ENCODE assay signal across 8 cellular contexts in genomic region chr11:47409440-47410403, GRCh38. TPM values are rescaled to one million over a fixed set of nuclear protein-coding genes. Genes with fewer than 3 reads are reported as not detected.
DNase-seq lines count a peak whose midpoint lies in the region; ATAC-seq and TF ChIP-seq lines count a peak whose summit lies in the region.

No MANE protein-coding gene starts in this region.

- H3K4me3 ChIP-seq in MM.1S (ENCODE audit: low read length) = no peak overlapping the region
- H3K4me3 ChIP-seq in effector memory CD4-positive, alpha-beta T cell (ENCODE audit: insufficient read depth, low read depth, low read length, poor library complexity, severe bottlenecking) = no peak overlapping the region
- peak overlapping the region in 1 of 2 donors; percentile 79 for H3K4me3 ChIP-seq in neuronal stem cell (ENCODE audit: low read length in 2 of 2)

- H3K36me3 Mint-ChIP-seq in CD14-positive monocyte = peaks cover 10 to 13% of the 10 kb centered on the region in 2 donors

- H4K20me1 ChIP-seq in MM.1S (ENCODE audit: insufficient read depth, low read length) = no peaks in the 10 kb centered on the region

- peak overlapping the region; percentile 96; the same call in 1 of the 2 replicates for H3K4me2 ChIP-seq in MM.1S (ENCODE audit: low read depth, low read length)
- H3K4me2 ChIP-seq in neuronal stem cell (ENCODE audit: insufficient read depth, low read length, poor library complexity, severe bottlenecking) = no peak overlapping the region

- H4K8ac ChIP-seq in neuronal stem cell (ENCODE audit: low read depth, low read length) = no peak overlapping the region

- H3K36me3 ChIP-seq in MM.1S (replicated peaks; ENCODE audit: insufficient read depth, low read length) (no peaks in the 10 kb centered on the region), neuronal stem cell (replicated peaks in 1 of 2; ENCODE audit: control insufficient read depth in 2 of 2, insufficient read depth in 2 of 2, low read length in 2 of 2) (peaks cover 10 to 27% of the 10 kb centered on the region in 2 donors)
- H3K36me3 ChIP-seq in effector memory CD4-positive, alpha-beta T cell (ENCODE audit: control insufficient read depth, insufficient read depth, low read length) = peaks cover 15% of the 10 kb centered on the region

- peak overlapping the region; percentile 88 to 91 for H3K4me3 Mint-ChIP-seq in CD14-positive monocyte

- H3K9me3 Mint-ChIP-seq in CD14-positive monocyte = no peaks in the 10 kb centered on the region

- H2BK5ac ChIP-seq in neuronal stem cell (ENCODE audit: low read length) = no peak overlapping the region

- H2BK12ac ChIP-seq in neuronal stem cell (ENCODE audit: low read length) = no peak overlapping the region

- no peak overlapping the region; the same call in 1 of the 2 replicates for H3K9ac ChIP-seq in MM.1S (ENCODE audit: low read length)
- peak overlapping the region; percentile 94 for H3K9ac ChIP-seq in neuronal stem cell (ENCODE audit: low read depth, low read length, poor library complexity)

- DNase-seq in CD14-positive monocyte (ENCODE audit: low spot score) (no peak), MM.1S (no peak), neuronal stem cell (ENCODE audit: low spot score) (no peak), midbrain (lab: John Stamatoyannopoulos, UW) (no peak)
- DNase-seq in effector memory CD4-positive, alpha-beta T cell = no peak

- H3K27ac ChIP-seq in MM.1S (ENCODE audit: low read length) (no peak overlapping the region), neuronal stem cell (replicated peaks; ENCODE audit: low read length) (no peak overlapping the region)
- H3K27ac ChIP-seq in effector memory CD4-positive, alpha-beta T cell (ENCODE audit: insufficient read depth, low read length, poor library complexity, severe bottlenecking) = peak overlapping the region; percentile 87

- H3K4ac ChIP-seq in neuronal stem cell (ENCODE audit: low read length) = no peak overlapping the region

- H3K79me1 ChIP-seq in neuronal stem cell (ENCODE audit: low read depth, low read length) = no peaks in the 10 kb centered on the region

- H3K9me3 ChIP-seq in MM.1S (replicated peaks; ENCODE audit: insufficient read depth, low read length) (no peaks in the 10 kb centered on the region), neuronal stem cell (replicated peaks in 1 of 2; ENCODE audit: control insufficient read depth in 2 of 2, insufficient read depth in 1 of 2, low read depth in 1 of 2, low read length in 2 of 2) (no peaks in the 10 kb centered on the region)
- no peaks in the 10 kb centered on the region for H3K9me3 ChIP-seq in effector memory CD4-positive, alpha-beta T cell (ENCODE audit: control insufficient read depth, low read length)

- ATAC-seq in HG02870 (IDR thresholded peaks at IDR 0.05; ENCODE audit: unreplicated experiment) = no peak
- ATAC-seq in GM18907 (IDR thresholded peaks at IDR 0.05; ENCODE audit: unreplicated experiment) = no peak
- ATAC-seq in HG03521 (IDR thresholded peaks at IDR 0.05; ENCODE audit: unreplicated experiment) = no peak

- H2BK15ac ChIP-seq in neuronal stem cell (ENCODE audit: low read length) = no peak overlapping the region

- peaks cover 28% of the 10 kb centered on the region for H3K4me1 Mint-ChIP-seq in CD14-positive monocyte

- peaks cover 10% of the 10 kb centered on the region for H3F3A ChIP-seq in MM.1S (ENCODE audit: insufficient read depth, low read length)

- no peak overlapping the region for H3K18ac ChIP-seq in neuronal stem cell (ENCODE audit: low read length)

- no peaks in the 10 kb centered on the region for H3K27me3 Mint-ChIP-seq in CD14-positive monocyte (ENCODE audit: low read depth in 3 of 3)

- H4K91ac ChIP-seq in neuronal stem cell (ENCODE audit: low read depth, low read length, poor library complexity) = no peak overlapping the region

- peak overlapping the region; percentile 3 for H2AK5ac ChIP-seq in neuronal stem cell (ENCODE audit: low read depth, low read length)

- H2BK120ac ChIP-seq in neuronal stem cell (ENCODE audit: low read depth, low read length) = no peak overlapping the region

- H3K27ac Mint-ChIP-seq in CD14-positive monocyte = peak overlapping the region; percentile 30 to 98 (median 88)

- TF ChIP-seq CTCF in CD14-positive monocyte (IDR thresholded peaks at IDR 0.05) (no peak), MM.1S (IDR thresholded peaks at IDR 0.05; ENCODE audit: low read length) (no peak)

- H3K27me3 ChIP-seq in MM.1S (replicated peaks; ENCODE audit: insufficient read depth, low read length) = no peaks in the 10 kb centered on the region
- H3K27me3 ChIP-seq in effector memory CD4-positive, alpha-beta T cell (replicated peaks; ENCODE audit: control insufficient read depth, insufficient read depth, low read length, poor library complexity, severe bottlenecking) = no peaks in the 10 kb centered on the region
- no peaks in the 10 kb centered on the region for H3K27me3 ChIP-seq in neuronal stem cell (ENCODE audit: control insufficient read depth in 3 of 3, insufficient read depth in 3 of 3, low read depth in 1 of 3, low read length in 3 of 3)

- H3K14ac ChIP-seq in neuronal stem cell (ENCODE audit: low read length) = no peak overlapping the region

- no peaks in the 10 kb centered on the region for H3K9me2 ChIP-seq in MM.1S (replicated peaks; ENCODE audit: insufficient read depth, low read length)

- peaks cover 15% of the 10 kb centered on the region for H3K4me1 ChIP-seq in MM.1S (ENCODE audit: low read length)
- peaks cover 17% of the 10 kb centered on the region for H3K4me1 ChIP-seq in effector memory CD4-positive, alpha-beta T cell (ENCODE audit: control insufficient read depth, insufficient read depth, low read length, poor library complexity, severe bottlenecking)
- H3K4me1 ChIP-seq in neuronal stem cell (ENCODE audit: control insufficient read depth in 2 of 2, insufficient read depth in 1 of 2, low read depth in 1 of 2, low read length in 2 of 2) = peaks cover 8 to 13% of the 10 kb centered on the region in 2 donors

- intact Hi-C loops in CD14-positive monocyte (cut with micrococcal nuclease) = loop anchor here in 1 of 2 donors (5.0 kb wide), 1 partner anchor 77 kb away; no protein-coding TSS in a partner anchor

- H2AFZ ChIP-seq in MM.1S (ENCODE audit: low read length) (no peak overlapping the region), neuronal stem cell (ENCODE audit: low read length) (no peak overlapping the region)

- H3K79me2 ChIP-seq in MM.1S (ENCODE audit: low read length) = no peaks in the 10 kb centered on the region

- H3K23ac ChIP-seq in neuronal stem cell (ENCODE audit: low read depth, low read length, poor library complexity) = no peak overlapping the region

- WGBS in neuronal stem cell (ENCODE audit: extremely low coverage in 2 of 2, insufficient read length in 2 of 2, insufficient replicate concordance in 1 of 2), 2 donors = no CpG with 5 or more reads among the region's 32 CpGs

RNA-seq across cellular contexts. Expression of gene SLC39A13, which starts 1.3 kb away (rescaled TPM):
- 1 to 10 TPM; 4.8 to 5.9 TPM for polyA plus RNA-seq in CD14-positive monocyte
- polyA plus RNA-seq in neuronal stem cell (2013, experiment 1 of 2) = 21.6 TPM
- polyA plus RNA-seq in neuronal stem cell (2013, experiment 2 of 2) = 20.9 TPM

RNA-seq across cellular contexts. Expression of gene PSMC3, which starts 16.5 kb away (rescaled TPM):
- 10 to 100 TPM; 89.5 to 97.4 TPM for polyA plus RNA-seq in CD14-positive monocyte
- 74.9 TPM for polyA plus RNA-seq in neuronal stem cell (2013, experiment 1 of 2)
- polyA plus RNA-seq in neuronal stem cell (2013, experiment 2 of 2) = 75.0 TPM

RNA-seq across cellular contexts. Expression of gene SPI1, which starts 31.4 kb away (rescaled TPM):
- polyA plus RNA-seq in CD14-positive monocyte = 100 to 1,000 TPM; 156 to 223 TPM
- not detected for polyA plus RNA-seq in neuronal stem cell (2013, experiment 1 of 2)
- polyA plus RNA-seq in neuronal stem cell (2013, experiment 2 of 2) = 0.03 TPM

RNA-seq across cellular contexts. Expression of gene RAPSN, which starts 39.2 kb away (rescaled TPM):
- polyA plus RNA-seq in CD14-positive monocyte = not detected
- not detected for polyA plus RNA-seq in neuronal stem cell (2013, experiment 1 of 2)
- 0.06 TPM for polyA plus RNA-seq in neuronal stem cell (2013, experiment 2 of 2)

RNA-seq across cellular contexts. Expression of gene MYBPC3, which starts 57.2 kb away (rescaled TPM):
- under 1 TPM in 1 of 2 donors, not detected in 1; 0.03 TPM for polyA plus RNA-seq in CD14-positive monocyte
- not detected for polyA plus RNA-seq in neuronal stem cell (2013, experiment 1 of 2)
- 0.01 TPM for polyA plus RNA-seq in neuronal stem cell (2013, experiment 2 of 2)
